1 cellular context compared by ENCODE assay signal in genomic region chr16:364595-365491, GRCh38.
TF ChIP-seq lines count a peak whose summit lies in the region.

No MANE protein-coding gene starts in this region.

TF ChIP-seq in K562, 482 proteins besides CTCF, POLR2A, EP300 and RAD21 (continues in another document):
- TF ChIP-seq HNRNPLL (IDR thresholded peaks at IDR 0.05; ENCODE audit: low read depth, low read length, poor library complexity, severe bottlenecking): no peak
- TF ChIP-seq SRF (CRISPR knock-in tag; IDR thresholded peaks at IDR 0.05): no peak
- peak; percentile 77 for TF ChIP-seq POLR2G (IDR thresholded peaks at IDR 0.05; ENCODE audit: low read depth, low read length)
- TF ChIP-seq SOX6 (IDR thresholded peaks at IDR 0.05): no peak
- TF ChIP-seq COPS2 (conservative IDR thresholded peaks at IDR 0.05): no peak
- peak; percentile 89 for TF ChIP-seq BCOR (IDR thresholded peaks at IDR 0.05)
- TF ChIP-seq TFAP4 (CRISPR knock-in tag; IDR thresholded peaks at IDR 0.05; ENCODE audit: borderline replicate concordance): peak; percentile 81; the same call in 1 of the 2 replicates
- TF ChIP-seq ZNF766 (CRISPR knock-in tag; conservative IDR thresholded peaks at IDR 0.05): no peak
- no peak for TF ChIP-seq HDAC1 (IDR thresholded peaks at IDR 0.05)
- TF ChIP-seq CBFA2T3 (IDR thresholded peaks at IDR 0.05): peak; percentile 22; the same call in 1 of the 2 replicates
- TF ChIP-seq ARHGAP35 (IDR thresholded peaks at IDR 0.05; ENCODE audit: partially characterized antibody): no peak
- no peak for TF ChIP-seq KLF13 (tag; IDR thresholded peaks at IDR 0.05; ENCODE audit: borderline replicate concordance, low read depth)
- TF ChIP-seq, protein P1, sequence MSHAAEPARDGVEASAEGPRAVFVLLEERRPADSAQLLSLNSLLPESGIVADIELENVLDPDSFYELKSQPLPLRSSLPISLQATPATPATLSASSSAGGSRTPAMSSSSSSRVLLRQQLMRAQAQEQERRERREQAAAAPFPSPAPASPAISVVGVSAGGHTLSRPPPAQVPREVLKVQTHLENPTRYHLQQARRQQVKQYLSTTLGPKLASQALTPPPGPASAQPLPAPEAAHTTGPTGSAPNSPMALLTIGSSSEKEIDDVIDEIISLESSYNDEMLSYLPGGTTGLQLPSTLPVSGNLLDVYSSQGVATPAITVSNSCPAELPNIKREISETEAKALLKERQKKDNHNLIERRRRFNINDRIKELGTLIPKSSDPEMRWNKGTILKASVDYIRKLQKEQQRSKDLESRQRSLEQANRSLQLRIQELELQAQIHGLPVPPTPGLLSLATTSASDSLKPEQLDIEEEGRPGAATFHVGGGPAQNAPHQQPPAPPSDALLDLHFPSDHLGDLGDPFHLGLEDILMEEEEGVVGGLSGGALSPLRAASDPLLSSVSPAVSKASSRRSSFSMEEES (CRISPR knock-in tag; IDR thresholded peaks at IDR 0.05): no peak
- TF ChIP-seq NFATC3 (IDR thresholded peaks at IDR 0.05): no peak
- no peak for TF ChIP-seq ZNF507 (tag; conservative IDR thresholded peaks at IDR 0.05)
- TF ChIP-seq, protein P2, sequence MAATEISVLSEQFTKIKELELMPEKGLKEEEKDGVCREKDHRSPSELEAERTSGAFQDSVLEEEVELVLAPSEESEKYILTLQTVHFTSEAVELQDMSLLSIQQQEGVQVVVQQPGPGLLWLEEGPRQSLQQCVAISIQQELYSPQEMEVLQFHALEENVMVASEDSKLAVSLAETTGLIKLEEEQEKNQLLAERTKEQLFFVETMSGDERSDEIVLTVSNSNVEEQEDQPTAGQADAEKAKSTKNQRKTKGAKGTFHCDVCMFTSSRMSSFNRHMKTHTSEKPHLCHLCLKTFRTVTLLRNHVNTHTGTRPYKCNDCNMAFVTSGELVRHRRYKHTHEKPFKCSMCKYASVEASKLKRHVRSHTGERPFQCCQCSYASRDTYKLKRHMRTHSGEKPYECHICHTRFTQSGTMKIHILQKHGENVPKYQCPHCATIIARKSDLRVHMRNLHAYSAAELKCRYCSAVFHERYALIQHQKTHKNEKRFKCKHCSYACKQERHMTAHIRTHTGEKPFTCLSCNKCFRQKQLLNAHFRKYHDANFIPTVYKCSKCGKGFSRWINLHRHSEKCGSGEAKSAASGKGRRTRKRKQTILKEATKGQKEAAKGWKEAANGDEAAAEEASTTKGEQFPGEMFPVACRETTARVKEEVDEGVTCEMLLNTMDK (IDR thresholded peaks at IDR 0.05; ENCODE audit: borderline replicate concordance, insufficient read depth, low read depth, low read length, poor library complexity, severe bottlenecking): no peak
- TF ChIP-seq, protein P3, sequence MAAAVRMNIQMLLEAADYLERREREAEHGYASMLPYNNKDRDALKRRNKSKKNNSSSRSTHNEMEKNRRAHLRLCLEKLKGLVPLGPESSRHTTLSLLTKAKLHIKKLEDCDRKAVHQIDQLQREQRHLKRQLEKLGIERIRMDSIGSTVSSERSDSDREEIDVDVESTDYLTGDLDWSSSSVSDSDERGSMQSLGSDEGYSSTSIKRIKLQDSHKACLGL (CRISPR knock-in tag; IDR thresholded peaks at IDR 0.05; ENCODE audit: borderline replicate concordance, poor library complexity, severe bottlenecking): no peak
- TF ChIP-seq PCBP1 (IDR thresholded peaks at IDR 0.05; ENCODE audit: low read depth, low read length, poor library complexity, severe bottlenecking): no peak
- TF ChIP-seq YY1 (IDR thresholded peaks at IDR 0.05; ENCODE audit: borderline replicate concordance in 1 of 3, control insufficient read depth in 1 of 3, extremely low read depth in 1 of 3, insufficient read depth in 3 of 3, insufficient read length in 1 of 3, insufficient replicate concordance in 2 of 3, low read depth in 1 of 3, low read length in 2 of 3): peak in 1 of 3 experiments; percentile 22
- TF ChIP-seq MEIS2 (IDR thresholded peaks at IDR 0.05; ENCODE audit: partially characterized antibody): no peak
- peak; percentile 41; the same call in 1 of the 2 replicates for TF ChIP-seq L3MBTL2 (IDR thresholded peaks at IDR 0.05)
- TF ChIP-seq SNIP1 (IDR thresholded peaks at IDR 0.05; ENCODE audit: low read depth): no peak
- TF ChIP-seq ZNF589 (CRISPR knock-in tag; IDR thresholded peaks at IDR 0.05; ENCODE audit: low read depth): no peak
- no peak for TF ChIP-seq SMC3 (conservative IDR thresholded peaks at IDR 0.05; ENCODE audit: insufficient read depth, low read depth, low read length)
- no peak for TF ChIP-seq HDAC2 (IDR thresholded peaks at IDR 0.05)
- TF ChIP-seq RBFOX2 (IDR thresholded peaks at IDR 0.05; ENCODE audit: low read depth, low read length): 0 out of 2 replicates have a peak, but pooled peaks have one; percentile 41
- no peak for TF ChIP-seq TAF7 (tag; IDR thresholded peaks at IDR 0.05)
- no peak for TF ChIP-seq TSC22D4 (tag; IDR thresholded peaks at IDR 0.05)
- TF ChIP-seq, protein P4, sequence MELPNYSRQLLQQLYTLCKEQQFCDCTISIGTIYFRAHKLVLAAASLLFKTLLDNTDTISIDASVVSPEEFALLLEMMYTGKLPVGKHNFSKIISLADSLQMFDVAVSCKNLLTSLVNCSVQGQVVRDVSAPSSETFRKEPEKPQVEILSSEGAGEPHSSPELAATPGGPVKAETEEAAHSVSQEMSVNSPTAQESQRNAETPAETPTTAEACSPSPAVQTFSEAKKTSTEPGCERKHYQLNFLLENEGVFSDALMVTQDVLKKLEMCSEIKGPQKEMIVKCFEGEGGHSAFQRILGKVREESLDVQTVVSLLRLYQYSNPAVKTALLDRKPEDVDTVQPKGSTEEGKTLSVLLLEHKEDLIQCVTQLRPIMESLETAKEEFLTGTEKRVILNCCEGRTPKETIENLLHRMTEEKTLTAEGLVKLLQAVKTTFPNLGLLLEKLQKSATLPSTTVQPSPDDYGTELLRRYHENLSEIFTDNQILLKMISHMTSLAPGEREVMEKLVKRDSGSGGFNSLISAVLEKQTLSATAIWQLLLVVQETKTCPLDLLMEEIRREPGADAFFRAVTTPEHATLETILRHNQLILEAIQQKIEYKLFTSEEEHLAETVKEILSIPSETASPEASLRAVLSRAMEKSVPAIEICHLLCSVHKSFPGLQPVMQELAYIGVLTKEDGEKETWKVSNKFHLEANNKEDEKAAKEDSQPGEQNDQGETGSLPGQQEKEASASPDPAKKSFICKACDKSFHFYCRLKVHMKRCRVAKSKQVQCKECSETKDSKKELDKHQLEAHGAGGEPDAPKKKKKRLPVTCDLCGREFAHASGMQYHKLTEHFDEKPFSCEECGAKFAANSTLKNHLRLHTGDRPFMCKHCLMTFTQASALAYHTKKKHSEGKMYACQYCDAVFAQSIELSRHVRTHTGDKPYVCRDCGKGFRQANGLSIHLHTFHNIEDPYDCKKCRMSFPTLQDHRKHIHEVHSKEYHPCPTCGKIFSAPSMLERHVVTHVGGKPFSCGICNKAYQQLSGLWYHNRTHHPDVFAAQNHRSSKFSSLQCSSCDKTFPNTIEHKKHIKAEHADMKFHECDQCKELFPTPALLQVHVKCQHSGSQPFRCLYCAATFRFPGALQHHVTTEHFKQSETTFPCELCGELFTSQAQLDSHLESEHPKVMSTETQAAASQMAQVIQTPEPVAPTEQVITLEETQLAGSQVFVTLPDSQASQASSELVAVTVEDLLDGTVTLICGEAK (IDR thresholded peaks at IDR 0.05): no peak
- TF ChIP-seq, protein P4 (CRISPR knock-in tag; IDR thresholded peaks at IDR 0.05): no peak
- TF ChIP-seq MAFF (IDR thresholded peaks at IDR 0.05; ENCODE audit: low read length): no peak
- TF ChIP-seq ZNF23 (CRISPR knock-in tag; IDR thresholded peaks at IDR 0.05): no peak
- TF ChIP-seq KDM1A (IDR thresholded peaks at IDR 0.05): peak in 1 of 2 experiments; percentile 47; a peak in 1 of 4 replicates
- no peak for TF ChIP-seq EGR1 (conservative IDR thresholded peaks at IDR 0.05)
- TF ChIP-seq VEZF1 (CRISPR knock-in tag; IDR thresholded peaks at IDR 0.05): no peak
- TF ChIP-seq ZFX (CRISPR knock-in tag; IDR thresholded peaks at IDR 0.05): 0 out of 2 replicates have a peak, but pooled peaks have one; percentile 14
- TF ChIP-seq ZNF121 (CRISPR knock-in tag; conservative IDR thresholded peaks at IDR 0.05): no peak
- no peak for TF ChIP-seq CTBP1 (IDR thresholded peaks at IDR 0.05; ENCODE audit: borderline replicate concordance)
- TF ChIP-seq ZBTB34 (CRISPR knock-in tag; IDR thresholded peaks at IDR 0.05): no peak
- no peak for TF ChIP-seq GTF2A2 (tag; IDR thresholded peaks at IDR 0.05)
- TF ChIP-seq BHLHE40 (IDR thresholded peaks at IDR 0.05; ENCODE audit: low read length): peak; percentile 83
- TF ChIP-seq ZNF583 (CRISPR knock-in tag; IDR thresholded peaks at IDR 0.05): no peak
- TF ChIP-seq HOXB6 (CRISPR knock-in tag; IDR thresholded peaks at IDR 0.05; ENCODE audit: borderline replicate concordance): no peak
- peak; percentile 84 for TF ChIP-seq MAX (CRISPR knock-in tag; IDR thresholded peaks at IDR 0.05)
- TF ChIP-seq ATF6 (CRISPR knock-in tag; IDR thresholded peaks at IDR 0.05): no peak
- TF ChIP-seq BRD9 (IDR thresholded peaks at IDR 0.05; ENCODE audit: low read depth, partially characterized antibody): no peak
- no peak for TF ChIP-seq XRCC5 (IDR thresholded peaks at IDR 0.05; ENCODE audit: low read depth, low read length)
- no peak for TF ChIP-seq TCF3 (CRISPR knock-in tag; IDR thresholded peaks at IDR 0.05)
